ENCODE assay signal across 13 cellular contexts in genomic region chr10:132184816-132185593, GRCh38. TPM values are rescaled to one million over a fixed set of nuclear protein-coding genes. Genes with fewer than 3 reads are reported as not detected.
DNase-seq lines count a peak whose midpoint lies in the region; ATAC-seq and TF ChIP-seq lines count a peak whose summit lies in the region.
"Had no signal": no experiment of that assay in that cellular context is flagged by ENCODE, and none has a peak within 500 bp of the region (broad histone marks: within the 10 kb centered on the region; RNA-seq: fewer than 3 reads in every experiment).

No MANE protein-coding gene starts in this region.

- intact Hi-C loops in mammary epithelial cell (cut with micrococcal nuclease) (no loop called here), MCF 10A (cut with micrococcal nuclease) (no loop called here)

- H4K20me1 ChIP-seq in mammary epithelial cell (ENCODE audit: insufficient read depth, low read length) = peaks cover 3% of the 10 kb centered on the region

- H3K27ac Mint-ChIP-seq in MCF 10A (ENCODE audit: low read depth, unreplicated experiment) (no peak overlapping the region), T-helper 17 cell (no peak overlapping the region), immature natural killer cell (no peak overlapping the region)
- no peak overlapping the region for H3K27ac Mint-ChIP-seq in stimulated activated memory B cell treated with anti-CD40 and anti-IgM and Interleukin-4, amounts not matched to agents 10 μg/mL and 1 μg/mL and 100 μg/mL, for 72 hours

- H3K27me3 Mint-ChIP-seq in MCF 10A (ENCODE audit: insufficient read depth, unreplicated experiment) (peaks cover 29% of the 10 kb centered on the region), T-helper 17 cell (peaks cover 44% of the 10 kb centered on the region), immature natural killer cell (ENCODE audit: low read depth in 3 of 3) (peaks cover 14 to 28% (median 24%) of the 10 kb centered on the region in 3 donors)
- H3K27me3 Mint-ChIP-seq in stimulated activated memory B cell treated with anti-CD40 and anti-IgM and Interleukin-4, amounts not matched to agents 10 μg/mL and 1 μg/mL and 100 μg/mL, for 72 hours = peaks cover 45% of the 10 kb centered on the region

- H3K9ac ChIP-seq in mammary epithelial cell (ENCODE audit: insufficient read depth, low read length) = no peak overlapping the region

- POLR2A ChIA-PET in MCF 10A (lab: Yijun Ruan, JAX) = no interaction called here

- BruUV-seq in mammary epithelial cell (replicated peaks; lab: Mats Ljungman, UMichigan) = no TSS peak
- no TSS peak for BruUV-seq in MCF 10A (replicated peaks; lab: Mats Ljungman, UMichigan)

- H3K36me3 ChIP-seq in mammary epithelial cell (ENCODE audit: insufficient read depth, low read length) = no peaks in the 10 kb centered on the region
- H3K36me3 ChIP-seq: sigmoid colon, SJCRH30 had no signal

- H3K36me3 Mint-ChIP-seq in MCF 10A (ENCODE audit: insufficient read depth, unreplicated experiment) (no peaks in the 10 kb centered on the region), T-helper 17 cell (ENCODE audit: low read depth) (peaks cover 1% of the 10 kb centered on the region), immature natural killer cell (no peaks in the 10 kb centered on the region)
- H3K36me3 Mint-ChIP-seq in stimulated activated memory B cell treated with anti-CD40 and anti-IgM and Interleukin-4, amounts not matched to agents 10 μg/mL and 1 μg/mL and 100 μg/mL, for 72 hours = no peaks in the 10 kb centered on the region

- CTCF ChIA-PET in mammary epithelial cell (lab: Charles Lee; ENCODE audit: low non-redundant PET) = no interaction called here
- CTCF ChIA-PET in MCF 10A (lab: Yijun Ruan, JAX) = no interaction called here

- H3K9me3 Mint-ChIP-seq in MCF 10A (ENCODE audit: unreplicated experiment) = no peaks in the 10 kb centered on the region
- H3K9me3 Mint-ChIP-seq in immature natural killer cell = no peaks in the 10 kb centered on the region
- peaks cover 2% of the 10 kb centered on the region for H3K9me3 Mint-ChIP-seq in stimulated activated memory B cell treated with anti-CD40 and anti-IgM and Interleukin-4, amounts not matched to agents 10 μg/mL and 1 μg/mL and 100 μg/mL, for 72 hours
- H3K9me3 Mint-ChIP-seq: stimulated activated naive CD8-positive, alpha-beta T cell treated with anti-CD3 and anti-CD28 coated beads, Interleukin-15, amount 100 ng/mL, for 72 hours had no signal

- H3K4me1 ChIP-seq in mammary epithelial cell (ENCODE audit: insufficient read depth, low read length) = peaks cover 14% of the 10 kb centered on the region
- H3K4me1 ChIP-seq: SJCRH30 had no signal

- no peaks in the 10 kb centered on the region for H3K9me3 ChIP-seq in mammary epithelial cell (replicated peaks; ENCODE audit: insufficient read depth, low read length)
- no peaks in the 10 kb centered on the region for H3K9me3 ChIP-seq in T-helper 17 cell (ENCODE audit: control insufficient read depth, low read length, poor library complexity, severe bottlenecking)
- H3K9me3 ChIP-seq: sigmoid colon, SJCRH30 had no signal

- 41% methylated on average over 17 of the region's 35 CpGs for WGBS in mammary epithelial cell (ENCODE audit: low coverage, missing lambda C conversion rate)

- no peak overlapping the region for H3K27ac ChIP-seq in mammary epithelial cell (ENCODE audit: insufficient read depth, low read depth, low read length)
- H3K27ac ChIP-seq: sigmoid colon, SJCRH30 had no signal

- no peak for DNase-seq in mammary epithelial cell
- no peak for DNase-seq in MCF 10A (ENCODE audit: unreplicated experiment)
- no peak for DNase-seq in T-helper 17 cell
- no peak for DNase-seq in immature natural killer cell
- DNase-seq in activated gamma-delta T cell treated with Interleukin-2 at 50 U/mL for 16 hours = no peak
- no peak for DNase-seq in middle frontal gyrus (ENCODE audit: extremely low spot score, low spot score)
- DNase-seq: EL, NCI-H2081 treated with DMSO at 0.1 percent for 48 hours, sigmoid colon, SJCRH30 had no signal

- no peak overlapping the region for H2AFZ ChIP-seq in mammary epithelial cell (ENCODE audit: low read depth, low read length)

- H3K4me3 Mint-ChIP-seq in MCF 10A (ENCODE audit: unreplicated experiment) (no peak overlapping the region), T-helper 17 cell (peak overlapping the region; percentile 64), immature natural killer cell (peak overlapping the region; percentile 27 to 68 (median 53))
- peak overlapping the region; percentile 34 for H3K4me3 Mint-ChIP-seq in stimulated activated memory B cell treated with anti-CD40 and anti-IgM and Interleukin-4, amounts not matched to agents 10 μg/mL and 1 μg/mL and 100 μg/mL, for 72 hours

- no peak for ATAC-seq in T-helper 17 cell
- no peak for ATAC-seq in stimulated activated memory B cell treated with anti-CD40 and anti-IgM and Interleukin-4, amounts not matched to agents 10 μg/mL and 1 μg/mL and 100 μg/mL, for 72 hours
- no peak for ATAC-seq in HG02763 (IDR thresholded peaks at IDR 0.05; ENCODE audit: unreplicated experiment)

- in situ Hi-C loops in mammary epithelial cell (cut with MboI; ENCODE audit: low sequenced_read_pairs in 2 of 2) = no loop called here

- H3K4me1 Mint-ChIP-seq in MCF 10A (ENCODE audit: insufficient read depth, unreplicated experiment) = no peaks in the 10 kb centered on the region
- peaks cover 5% of the 10 kb centered on the region for H3K4me1 Mint-ChIP-seq in T-helper 17 cell
- peaks cover 6 to 10% of the 10 kb centered on the region in 2 donors for H3K4me1 Mint-ChIP-seq in immature natural killer cell
- H3K4me1 Mint-ChIP-seq in stimulated activated memory B cell treated with anti-CD40 and anti-IgM and Interleukin-4, amounts not matched to agents 10 μg/mL and 1 μg/mL and 100 μg/mL, for 72 hours = peaks cover 16% of the 10 kb centered on the region

- no peak for TF ChIP-seq CTCF in mammary epithelial cell (conservative IDR thresholded peaks at IDR 0.05 in 1 of 2, IDR thresholded peaks at IDR 0.05 in 1 of 2; ENCODE audit: extremely low read depth in 1 of 2, insufficient read depth in 1 of 2, low read depth in 1 of 2, low read length in 2 of 2)
- TF ChIP-seq CTCF in MCF 10A (IDR thresholded peaks at IDR 0.05; ENCODE audit: unreplicated experiment) = no peak

- no peak overlapping the region for H3K4me3 ChIP-seq in mammary epithelial cell (replicated peaks in 1 of 3; ENCODE audit: insufficient read depth in 1 of 3, low read depth in 2 of 3, low read length in 3 of 3)
- H3K4me3 ChIP-seq: SJCRH30 had no signal

- dilution Hi-C loops in mammary epithelial cell (cut with HindIII; ENCODE audit: low sequenced_read_pairs) = no loop called here

- H3K79me2 ChIP-seq in mammary epithelial cell (ENCODE audit: insufficient read depth, low read length) = peaks cover 2% of the 10 kb centered on the region

- peak overlapping the region; percentile 79 for H3K4me2 ChIP-seq in mammary epithelial cell (ENCODE audit: insufficient read depth, low read depth, low read length)

- H3K27me3 ChIP-seq in mammary epithelial cell (ENCODE audit: insufficient read depth, low read length) = peaks cover 15% of the 10 kb centered on the region
- H3K27me3 ChIP-seq: SJCRH30 had no signal

RNA-seq across cellular contexts. Expression of gene DPYSL4, which starts 1.7 kb away (rescaled TPM):
- total RNA-seq in mammary epithelial cell (1 to 10 TPM; 3.0 to 5.6 TPM), MCF 10A (2022) (0.21 TPM in 1 of 2 replicates, not detected in the other), T-helper 17 cell (1 to 10 TPM in 1 of 2 donors, under 1 TPM in 1; 0.52 to 3.3 TPM)
- polyA plus RNA-seq in mammary epithelial cell (6.6 TPM), immature natural killer cell (not detected)
- 3.3 TPM for polyA minus RNA-seq in mammary epithelial cell
- total RNA-seq: SJCRH30 had no signal
